ENCODE assay signal across 8 cellular contexts in genomic region chr16:87963400-87963799, GRCh38. TPM values are rescaled to one million over a fixed set of nuclear protein-coding genes. Genes with fewer than 3 reads are reported as not detected.
DNase-seq lines count a peak whose midpoint lies in the region; ATAC-seq lines count a peak whose summit lies in the region.

No MANE protein-coding gene starts in this region.

- H3K27ac ChIP-seq in epithelial cell of prostate = peak overlapping the region; percentile 75

- ATAC-seq in left lobe of liver (no peak), GM18873 (IDR thresholded peaks at IDR 0.05; ENCODE audit: low FRiP score, unreplicated experiment) (no peak)

- DNase-seq in GM03348 (ENCODE audit: low spot score) = peak; percentile 81
- DNase-seq in activated CD4-positive, alpha-beta T cell treated with anti-CD3 and anti-CD28 coated beads, Interleukin-2, amount 50 U/mL, for 4 hours = peak; percentile 68 to 76
- DNase-seq in epithelial cell of prostate (ENCODE audit: low read depth, low spot score) = no peak
- peak; percentile 84 for DNase-seq in stimulated activated CD4-positive, alpha-beta T cell treated with anti-CD3 and anti-CD28 coated beads, Interleukin-1b, Interleukin-23, amount 100 ng/mL, for 48 hours
- no peak for DNase-seq in left lobe of liver (ENCODE audit: low spot score)
- no peak for DNase-seq in COLO668 (lab: John Stamatoyannopoulos, UW; ENCODE audit: unreplicated experiment)
- DNase-seq in HT-29 (ENCODE audit: low spot score) = no peak

RNA-seq across cellular contexts. Expression of gene BANP, which starts 12.2 kb away (rescaled TPM):
- 22.4 TPM for total RNA-seq in left lobe of liver
- total RNA-seq in HT-29 (2014; rRNA removed; shearing (Covaris generic)) = 19.5 and 22.8 TPM in 2 replicates

RNA-seq across cellular contexts. Expression of gene CA5A, which starts 27.1 kb away (rescaled TPM):
- 35.7 TPM for total RNA-seq in left lobe of liver
- total RNA-seq in HT-29 (2014; rRNA removed; shearing (Covaris generic)) = not detected in 2 replicates

Comparison
In these comparisons a context has a peak if more than half of its experiments do, and no peak if none do; other contexts are left out.
1. DNase-seq: peak in GM03348 (single experiment), activated CD4-positive, alpha-beta T cell treated with anti-CD3 and anti-CD28 coated beads, Interleukin-2, amount 50 U/mL, for 4 hours (2 of 2) and stimulated activated CD4-positive, alpha-beta T cell treated with anti-CD3 and anti-CD28 coated beads, Interleukin-1b, Interleukin-23, amount 100 ng/mL, for 48 hours (single experiment); none in epithelial cell of prostate (single experiment), left lobe of liver (single experiment), COLO668 (single experiment) and HT-29 (single experiment).
2. RNA of gene CA5A, which starts 27.1 kb away (total RNA-seq): 35.7 TPM in left lobe of liver (single experiment); not detected in HT-29; every median in the first group is over 10 times any median in the second.